Comparison of ENCODE assay signal across 22 cellular contexts in genomic region chr3:72627276-72627675, GRCh38.
DNase-seq lines count a peak whose midpoint lies in the region; ATAC-seq and TF ChIP-seq lines count a peak whose summit lies in the region.
"Had no signal": no experiment of that assay in that cellular context is flagged by ENCODE, and none has a peak within 500 bp of the region (broad histone marks: within the 10 kb centered on the region; RNA-seq: fewer than 3 reads in every experiment).

No MANE protein-coding gene starts in this region.

- H3K4me3 ChIP-seq in CD4-positive, CD25-positive, alpha-beta regulatory T cell (ENCODE audit: low read depth, low read length): no peak overlapping the region
- H3K4me3 ChIP-seq: K562, tibial nerve had no signal

- H3K9me3 Mint-ChIP-seq in activated CD8-positive, alpha-beta memory T cell treated with anti-CD3 and anti-CD28 coated beads, Interleukin-2, amount 10 ng/mL, durations not matched to agents 7 days and 5 days (ENCODE audit: low read depth): peaks cover 2% of the 10 kb centered on the region
- peaks cover 0 to 5% (median 0%) of the 10 kb centered on the region in 7 donors for H3K9me3 Mint-ChIP-seq in CD4-positive, CD25-positive, alpha-beta regulatory T cell
- peaks cover 2% of the 10 kb centered on the region for H3K9me3 Mint-ChIP-seq in mesothelial cell of epicardium

- H3K27ac ChIP-seq in CD4-positive, CD25-positive, alpha-beta regulatory T cell (ENCODE audit: insufficient read depth, low read length, poor library complexity, severe bottlenecking): no peak overlapping the region
- H3K27ac ChIP-seq in VCaP: peak overlapping the region; percentile 66
- H3K27ac ChIP-seq: tibial nerve had no signal

- CTCF ChIA-PET in activated CD8-positive, alpha-beta memory T cell treated with anti-CD3 and anti-CD28 coated beads, Interleukin-2, amount 10 ng/mL, durations not matched to agents 7 days and 5 days (lab: Charles Lee): interaction anchor here (1.7 kb wide), 1 partner anchor 751 kb away, joined by 3 read pairs; no protein-coding TSS in a partner anchor

- H3K4me1 ChIP-seq in CD4-positive, CD25-positive, alpha-beta regulatory T cell (ENCODE audit: control insufficient read depth, insufficient read depth, low read length, poor library complexity, severe bottlenecking): peaks cover 11% of the 10 kb centered on the region

- H3K27me3 ChIP-seq in CD4-positive, CD25-positive, alpha-beta regulatory T cell (ENCODE audit: control insufficient read depth, insufficient read depth, low read length): no peaks in the 10 kb centered on the region
- H3K27me3 ChIP-seq: tibial nerve had no signal

- peak; percentile 37 for ATAC-seq in activated CD8-positive, alpha-beta memory T cell treated with anti-CD3 and anti-CD28 coated beads, Interleukin-2, amount 10 ng/mL, durations not matched to agents 7 days and 5 days
- ATAC-seq in CD4-positive, CD25-positive, alpha-beta regulatory T cell (ENCODE audit: low read depth in 2 of 2): no peak
- ATAC-seq in GM19463 (IDR thresholded peaks at IDR 0.05; ENCODE audit: unreplicated experiment) (no peak), GM18520 (IDR thresholded peaks at IDR 0.05; ENCODE audit: unreplicated experiment) (no peak)
- ATAC-seq: K562; naive thymus-derived CD8-positive, alpha-beta T cell had no signal

- TF ChIP-seq CTCF in VCaP (conservative IDR thresholded peaks at IDR 0.05): no peak
- TF ChIP-seq CTCF in mesothelial cell of epicardium (IDR thresholded peaks at IDR 0.05; ENCODE audit: unreplicated experiment): no peak

- H3K9me3 ChIP-seq in CD4-positive, CD25-positive, alpha-beta regulatory T cell (ENCODE audit: control insufficient read depth in 2 of 2, low read length in 2 of 2): no peaks in the 10 kb centered on the region
- H3K9me3 ChIP-seq: Caco-2 had no signal

- DNase-seq in activated CD8-positive, alpha-beta memory T cell treated with anti-CD3 and anti-CD28 coated beads, Interleukin-2, amount 10 ng/mL, durations not matched to agents 7 days and 5 days: peak; percentile 47
- no peak for DNase-seq in activated CD8-positive, alpha-beta memory T cell treated with anti-CD3 and anti-CD28 coated beads, Interleukin-2, amount 50 U/mL, for 4 hours
- peak in 1 of 3 donors; percentile 18 for DNase-seq in CD4-positive, CD25-positive, alpha-beta regulatory T cell
- DNase-seq in mesothelial cell of epicardium (ENCODE audit: low spot score in 2 of 2, unreplicated experiment in 2 of 2) (no peak), COLO829 (ENCODE audit: low spot score) (no peak)
- DNase-seq: activated CD4-positive, alpha-beta T cell treated with anti-CD3 and anti-CD28 coated beads for 4 hours; activated gamma-delta T cell; AML-193; GDM1; glutamatergic neuron; HCEC 1CT; naive thymus-derived CD8-positive, alpha-beta T cell; NCI-H1105 treated with DMSO at 0.1 percent for 48 hours; NCI-H2029 treated with DMSO at 0.1 percent for 48 hours; NCI-H226; RPMI8226 had no signal

- H3K27me3 Mint-ChIP-seq in activated CD8-positive, alpha-beta memory T cell treated with anti-CD3 and anti-CD28 coated beads, Interleukin-2, amount 10 ng/mL, durations not matched to agents 7 days and 5 days: no peaks in the 10 kb centered on the region
- H3K27me3 Mint-ChIP-seq in CD4-positive, CD25-positive, alpha-beta regulatory T cell: no peaks in the 10 kb centered on the region
- no peaks in the 10 kb centered on the region for H3K27me3 Mint-ChIP-seq in mesothelial cell of epicardium (ENCODE audit: low read depth)
- H3K27me3 Mint-ChIP-seq: naive thymus-derived CD8-positive, alpha-beta T cell had no signal

- H3K4me1 Mint-ChIP-seq in activated CD8-positive, alpha-beta memory T cell treated with anti-CD3 and anti-CD28 coated beads, Interleukin-2, amount 10 ng/mL, durations not matched to agents 7 days and 5 days: peaks cover 34% of the 10 kb centered on the region
- H3K4me1 Mint-ChIP-seq in CD4-positive, CD25-positive, alpha-beta regulatory T cell: peaks cover 10 to 23% (median 18%) of the 10 kb centered on the region in 4 donors
- peaks cover 44% of the 10 kb centered on the region for H3K4me1 Mint-ChIP-seq in mesothelial cell of epicardium

- H3K4me3 Mint-ChIP-seq in activated CD8-positive, alpha-beta memory T cell treated with anti-CD3 and anti-CD28 coated beads, Interleukin-2, amount 10 ng/mL, durations not matched to agents 7 days and 5 days: no peak overlapping the region
- no peak overlapping the region for H3K4me3 Mint-ChIP-seq in CD4-positive, CD25-positive, alpha-beta regulatory T cell
- H3K4me3 Mint-ChIP-seq in mesothelial cell of epicardium: no peak overlapping the region
- H3K4me3 Mint-ChIP-seq: naive thymus-derived CD8-positive, alpha-beta T cell had no signal

- H3K27ac Mint-ChIP-seq in activated CD8-positive, alpha-beta memory T cell treated with anti-CD3 and anti-CD28 coated beads, Interleukin-2, amount 10 ng/mL, durations not matched to agents 7 days and 5 days: peak overlapping the region; percentile 66
- H3K27ac Mint-ChIP-seq in CD4-positive, CD25-positive, alpha-beta regulatory T cell: peak overlapping the region in 2 of 3 donors; percentile 3 to 70
- peak overlapping the region; percentile 87 for H3K27ac Mint-ChIP-seq in mesothelial cell of epicardium

- no peaks in the 10 kb centered on the region for H3K36me3 ChIP-seq in CD4-positive, CD25-positive, alpha-beta regulatory T cell (ENCODE audit: control insufficient read depth, insufficient read depth, low read length)
- H3K36me3 ChIP-seq: tibial nerve had no signal

- peaks cover 10% of the 10 kb centered on the region for H3K36me3 Mint-ChIP-seq in activated CD8-positive, alpha-beta memory T cell treated with anti-CD3 and anti-CD28 coated beads, Interleukin-2, amount 10 ng/mL, durations not matched to agents 7 days and 5 days
- H3K36me3 Mint-ChIP-seq in CD4-positive, CD25-positive, alpha-beta regulatory T cell: no peaks in the 10 kb centered on the region
- no peaks in the 10 kb centered on the region for H3K36me3 Mint-ChIP-seq in mesothelial cell of epicardium

Comparison
In these comparisons a context has a peak if more than half of its experiments do, and no peak if none do; other contexts are left out.
1. H3K27ac Mint-ChIP-seq: peak in every context shown above with its lines; median percentile 87 in mesothelial cell of epicardium; 66 in activated CD8-positive, alpha-beta memory T cell treated with anti-CD3 and anti-CD28 coated beads, Interleukin-2, amount 10 ng/mL, durations not matched to agents 7 days and 5 days; 36 in CD4-positive, CD25-positive, alpha-beta regulatory T cell.